ENCODE assay signal across 10 cellular contexts in the genomic region with DNA sequence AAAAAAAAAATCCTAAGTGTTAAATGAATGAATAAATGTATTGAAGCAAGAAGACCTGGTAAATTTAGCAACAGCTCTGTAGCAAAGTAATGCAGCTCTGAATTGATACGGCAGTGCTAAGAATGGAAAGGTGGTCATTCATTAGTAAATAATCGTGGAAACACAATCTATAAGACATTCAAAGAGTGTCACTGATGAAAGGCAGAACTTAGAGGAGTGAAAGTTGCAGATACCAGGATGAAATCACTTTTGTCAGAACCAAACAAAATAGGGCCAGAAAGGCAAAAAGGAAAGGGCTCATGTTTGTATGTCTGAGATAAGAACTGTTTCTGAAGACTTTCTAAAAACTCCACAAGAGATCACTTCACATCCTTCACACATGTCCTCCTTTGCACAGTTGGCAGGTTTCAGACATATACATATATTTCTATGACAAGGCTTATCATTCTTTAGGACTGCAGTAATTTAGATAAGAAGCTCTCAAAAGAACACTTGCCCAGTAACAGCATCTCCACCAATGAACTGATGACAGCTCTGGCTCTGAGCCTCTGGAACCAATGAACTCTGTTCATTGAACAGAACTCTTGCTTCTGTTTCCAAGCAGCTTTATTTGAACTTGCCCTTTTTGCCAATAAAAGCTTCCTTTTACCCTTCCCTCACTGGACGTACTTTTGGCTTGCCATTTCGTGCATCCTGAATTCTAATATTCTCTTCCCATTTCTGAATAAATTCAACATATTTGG. TPM values are rescaled to one million over a fixed set of nuclear protein-coding genes. Genes with fewer than 3 reads are reported as not detected.
A peak's percentile ranks its signal among the peaks of the same experiment; 100 is the strongest.
DNase-seq lines count a peak whose midpoint lies in the region; ATAC-seq and FAIRE-seq lines count a peak whose summit lies in the region.
"Had no signal": no experiment of that assay in that cellular context is flagged by ENCODE, and none has a peak within 500 bp of the region (broad histone marks: within the 10 kb centered on the region; RNA-seq: fewer than 3 reads in every experiment).

No MANE protein-coding gene starts in this region.

- no peaks in the 10 kb centered on the region for H3K27me3 ChIP-seq in duodenal mucosa (ENCODE audit: control insufficient read depth in 1 of 2, insufficient read depth in 2 of 2, low read length in 2 of 2)
- H3K27me3 ChIP-seq: tibial artery had no signal

- CTCF ChIA-PET in activated CD4-positive, alpha-beta T cell treated with anti-CD3 and anti-CD28 coated beads, Interleukin-2, amount 10 ng/mL, durations not matched to agents 7 days and 5 days (lab: Charles Lee): interaction anchor here (2.7 kb wide), 1 partner anchor 8 kb away, joined by 20 read pairs; a partner anchor contains a TSS

- POLR2A ChIA-PET in activated CD4-positive, alpha-beta T cell treated with anti-CD3 and anti-CD28 coated beads, Interleukin-2, amount 10 ng/mL, durations not matched to agents 7 days and 5 days (lab: Charles Lee): no interaction called here

- no peak overlapping the region for H3K4me3 ChIP-seq in duodenal mucosa (ENCODE audit: low read depth in 1 of 2, low read length in 2 of 2)
- H3K4me3 ChIP-seq: tibial artery had no signal

- peak; percentile 69 for FAIRE-seq in GM18507 (lab: Jason Lieb, UNC)

- ATAC-seq in HG03571 (IDR thresholded peaks at IDR 0.05; ENCODE audit: unreplicated experiment) (peak; percentile 34), GM21737 (IDR thresholded peaks at IDR 0.05; ENCODE audit: unreplicated experiment) (no peak)

- peaks cover 27% of the 10 kb centered on the region for H3K4me1 Mint-ChIP-seq in activated CD4-positive, alpha-beta T cell treated with anti-CD3 and anti-CD28 coated beads, Interleukin-2, amount 10 ng/mL, durations not matched to agents 7 days and 5 days

- peaks cover 16 to 17% of the 10 kb centered on the region in 2 donors for H3K4me1 ChIP-seq in duodenal mucosa (ENCODE audit: control insufficient read depth in 1 of 2, insufficient read depth in 2 of 2, low read length in 2 of 2)
- H3K4me1 ChIP-seq: parathyroid adenoma had no signal

- no peak overlapping the region for H3K27ac Mint-ChIP-seq in activated CD4-positive, alpha-beta T cell treated with anti-CD3 and anti-CD28 coated beads, Interleukin-2, amount 10 ng/mL, durations not matched to agents 7 days and 5 days

- no peaks in the 10 kb centered on the region for H3K9me3 Mint-ChIP-seq in activated CD4-positive, alpha-beta T cell treated with anti-CD3 and anti-CD28 coated beads, Interleukin-2, amount 10 ng/mL, durations not matched to agents 7 days and 5 days

- H3K36me3 Mint-ChIP-seq in activated CD4-positive, alpha-beta T cell treated with anti-CD3 and anti-CD28 coated beads, Interleukin-2, amount 10 ng/mL, durations not matched to agents 7 days and 5 days (ENCODE audit: low read depth): peaks cover 11% of the 10 kb centered on the region

- H3K27ac ChIP-seq in duodenal mucosa (ENCODE audit: low read depth, low read length): peak overlapping the region; percentile 28
- H3K27ac ChIP-seq: parathyroid adenoma, tibial artery had no signal

- H3K9ac ChIP-seq in duodenal mucosa (ENCODE audit: low read depth in 1 of 2, low read length in 2 of 2): peak overlapping the region in 1 of 2 donors; percentile 45
- H3K9ac ChIP-seq: parathyroid adenoma had no signal

- no peaks in the 10 kb centered on the region for H3K36me3 ChIP-seq in duodenal mucosa (ENCODE audit: control insufficient read depth in 1 of 2, insufficient read depth in 2 of 2, low read length in 2 of 2)
- H3K36me3 ChIP-seq: tibial artery had no signal

- no peak for DNase-seq in GM18507 (ENCODE audit: extremely low spot score, insufficient read length, low read depth)
- DNase-seq in non-pigmented ciliary epithelial cell (ENCODE audit: low read depth): peak; percentile 75
- no peak for DNase-seq in activated CD4-positive, alpha-beta T cell treated with anti-CD3 and anti-CD28 coated beads, Interleukin-2, amount 10 ng/mL, durations not matched to agents 7 days and 5 days
- no peak for DNase-seq in NCI-H2107 (lab: John Stamatoyannopoulos, UW)
- DNase-seq in NCI-H187 (lab: John Stamatoyannopoulos, UW): no peak
- DNase-seq: tibial artery had no signal

- no peak overlapping the region for H3K4me3 Mint-ChIP-seq in activated CD4-positive, alpha-beta T cell treated with anti-CD3 and anti-CD28 coated beads, Interleukin-2, amount 10 ng/mL, durations not matched to agents 7 days and 5 days

- H3K27me3 Mint-ChIP-seq in activated CD4-positive, alpha-beta T cell treated with anti-CD3 and anti-CD28 coated beads, Interleukin-2, amount 10 ng/mL, durations not matched to agents 7 days and 5 days: peaks cover 2% of the 10 kb centered on the region

- no peaks in the 10 kb centered on the region for H3K9me3 ChIP-seq in duodenal mucosa (ENCODE audit: control insufficient read depth in 1 of 2, low read length in 2 of 2)
- H3K9me3 ChIP-seq: tibial artery had no signal

RNA-seq across cellular contexts. Expression of a gene that starts 4.2 kb away (rescaled TPM):
- total RNA-seq in activated CD4-positive, alpha-beta T cell treated with anti-CD3 and anti-CD28 coated beads, Interleukin-2, amount 10 ng/mL, durations not matched to agents 7 days and 5 days: 10 to 100 TPM; 45.5 to 53.2 TPM

RNA-seq across cellular contexts. Expression of a gene that starts 8.3 kb away (rescaled TPM):
- total RNA-seq in activated CD4-positive, alpha-beta T cell treated with anti-CD3 and anti-CD28 coated beads, Interleukin-2, amount 10 ng/mL, durations not matched to agents 7 days and 5 days: 1,000 to 10,000 TPM in 1 of 2 experiments, 100 to 1,000 TPM in 1; 860 to 1,679 TPM

RNA-seq across cellular contexts. Expression of a gene that starts 25.9 kb away (rescaled TPM):
- total RNA-seq in activated CD4-positive, alpha-beta T cell treated with anti-CD3 and anti-CD28 coated beads, Interleukin-2, amount 10 ng/mL, durations not matched to agents 7 days and 5 days: 100 to 1,000 TPM; 249 to 262 TPM

RNA-seq across cellular contexts. Expression of a gene that starts 26.1 kb away (rescaled TPM):
- total RNA-seq in activated CD4-positive, alpha-beta T cell treated with anti-CD3 and anti-CD28 coated beads, Interleukin-2, amount 10 ng/mL, durations not matched to agents 7 days and 5 days: 10 to 100 TPM; 53.1 to 57.3 TPM

RNA-seq across cellular contexts. Expression of a gene that starts 40.5 kb away (rescaled TPM):
- total RNA-seq in activated CD4-positive, alpha-beta T cell treated with anti-CD3 and anti-CD28 coated beads, Interleukin-2, amount 10 ng/mL, durations not matched to agents 7 days and 5 days: 1 to 10 TPM; 5.1 to 5.2 TPM
